In the genomic region with DNA sequence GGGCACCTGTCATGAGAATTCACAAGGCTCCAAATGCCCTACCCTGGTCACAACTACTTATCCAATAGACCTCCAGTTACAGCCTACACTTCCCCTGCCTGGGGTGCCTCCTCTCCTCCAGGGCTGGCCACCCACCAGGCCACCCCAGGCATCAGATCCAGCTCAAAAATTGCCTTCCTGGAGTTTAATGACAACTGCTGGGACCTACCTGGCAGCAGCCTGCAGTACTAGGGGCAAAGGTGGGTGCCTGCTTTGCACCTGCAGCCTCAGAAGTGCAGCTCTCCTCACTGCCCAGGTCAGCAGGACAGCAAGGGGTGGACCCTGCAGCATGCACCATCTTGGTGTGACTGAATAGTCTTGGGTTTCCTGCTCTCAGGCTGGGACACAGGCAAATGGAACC, we compare ENCODE assay signal across 20 cellular contexts. TPM values are rescaled to one million over a fixed set of nuclear protein-coding genes. Genes with fewer than 3 reads are reported as not detected.
DNase-seq lines count a peak whose midpoint lies in the region; ATAC-seq and TF ChIP-seq lines count a peak whose summit lies in the region.
"Had no signal": no experiment of that assay in that cellular context is flagged by ENCODE, and none has a peak within 500 bp of the region (broad histone marks: within the 10 kb centered on the region; RNA-seq: fewer than 3 reads in every experiment).

No MANE protein-coding gene starts in this region.

- H3K9me3 Mint-ChIP-seq in activated T-helper 17 cell treated with anti-CD3 and anti-CD28 coated beads, Interleukin-2, amount 50 U/mL, for 72 hours, result no peaks in the 10 kb centered on the region

- peaks cover 17% of the 10 kb centered on the region for H3K4me1 ChIP-seq in mucosa of descending colon (ENCODE audit: low read depth)

- H3K4me3 ChIP-seq in mucosa of descending colon, result no peak overlapping the region
- H3K4me3 ChIP-seq: A549 had no signal

- no peak for TF ChIP-seq CTCF in GM13977 (IDR thresholded peaks at IDR 0.05; ENCODE audit: extremely low read depth, insufficient read depth, missing control alignments)
- no peak for TF ChIP-seq CTCF in mucosa of descending colon (IDR thresholded peaks at IDR 0.05)

- H3K4me3 Mint-ChIP-seq in activated T-helper 17 cell treated with anti-CD3 and anti-CD28 coated beads, Interleukin-2, amount 50 U/mL, for 72 hours, result no peak overlapping the region

- no peaks in the 10 kb centered on the region for H3K9me3 ChIP-seq in mucosa of descending colon
- H3K9me3 ChIP-seq: A549, SK-N-SH had no signal

- peaks cover 27% of the 10 kb centered on the region for H3K4me1 Mint-ChIP-seq in activated T-helper 17 cell treated with anti-CD3 and anti-CD28 coated beads, Interleukin-2, amount 50 U/mL, for 72 hours

- H3K36me3 ChIP-seq in mucosa of descending colon (ENCODE audit: low read depth), result no peaks in the 10 kb centered on the region

- H3K27me3 Mint-ChIP-seq in activated T-helper 17 cell treated with anti-CD3 and anti-CD28 coated beads, Interleukin-2, amount 50 U/mL, for 72 hours, result no peaks in the 10 kb centered on the region
- H3K27me3 Mint-ChIP-seq: CD4-positive, alpha-beta memory T cell had no signal

- ATAC-seq in activated T-helper 17 cell treated with anti-CD3 and anti-CD28 coated beads, Interleukin-2, amount 50 U/mL, for 72 hours (replicated peaks), result no peak
- ATAC-seq in mucosa of descending colon, result no peak
- ATAC-seq: A549 had no signal

- H3K27ac Mint-ChIP-seq in activated T-helper 17 cell treated with anti-CD3 and anti-CD28 coated beads, Interleukin-2, amount 50 U/mL, for 72 hours, result peak overlapping the region; percentile 25

- intact Hi-C loops in mucosa of descending colon (cut with DNase I, micrococcal nuclease), result no loop called here

- DNase-seq in GM13977 (ENCODE audit: low spot score), result peak; percentile 8
- DNase-seq in mucosa of descending colon, result peak in 2 of 3 donors; percentile 11 to 22
- no peak for DNase-seq in NCI-H510A treated with DMSO at 0.1 percent for 48 hours (lab: John Stamatoyannopoulos, UW)
- no peak for DNase-seq in NCI-H82 treated with DMSO at 0.1 percent for 48 hours (lab: John Stamatoyannopoulos, UW; ENCODE audit: unreplicated experiment)
- DNase-seq: CD4-positive, alpha-beta memory T cell; DMS53; EL; IMR-90; NCI-H1417; NCI-H187; NCI-H2107; NCI-H524; NCI-H82; SHP77 treated with DMSO at 0.1 percent for 48 hours; SK-N-SH had no signal

- in situ Hi-C loops in GM13977 (cut with MboI; ENCODE audit: low pct_unique_long_range_greater_than_20kb, low sequenced_read_pairs, unreplicated experiment), result no loop called here

- H3K36me3 Mint-ChIP-seq in activated T-helper 17 cell treated with anti-CD3 and anti-CD28 coated beads, Interleukin-2, amount 50 U/mL, for 72 hours (ENCODE audit: low read depth), result peaks cover 54% of the 10 kb centered on the region

RNA-seq across cellular contexts. Expression of a gene that starts 3.6 kb away (rescaled TPM):
- total RNA-seq in activated T-helper 17 cell treated with anti-CD3 and anti-CD28 coated beads, Interleukin-2, amount 50 U/mL, for 72 hours, result under 1 TPM in 1 of 2 donors, not detected in 1; 0.11 TPM
- total RNA-seq in mucosa of descending colon, result not detected
- total RNA-seq: CD4-positive, alpha-beta memory T cell; H1; HT-29; IMR-90; RPMI7951 had no signal

RNA-seq across cellular contexts. Expression of a gene that starts 4.2 kb away (rescaled TPM):
- total RNA-seq in activated T-helper 17 cell treated with anti-CD3 and anti-CD28 coated beads, Interleukin-2, amount 50 U/mL, for 72 hours, result 10 to 100 TPM; 54.7 to 68.5 TPM
- total RNA-seq in mucosa of descending colon, result 10 to 100 TPM; 68.4 to 87.2 (median 72.8) TPM

RNA-seq across cellular contexts. Expression of a gene that starts 4.4 kb away (rescaled TPM):
- 100 to 1,000 TPM; 184 to 197 TPM for total RNA-seq in activated T-helper 17 cell treated with anti-CD3 and anti-CD28 coated beads, Interleukin-2, amount 50 U/mL, for 72 hours
- total RNA-seq in mucosa of descending colon, result 100 to 1,000 TPM in 2 of 3 donors, 10 to 100 TPM in 1; 90.8 to 118 (median 114) TPM

RNA-seq across cellular contexts. Expression of a gene that starts 12.7 kb away (rescaled TPM):
- total RNA-seq in activated T-helper 17 cell treated with anti-CD3 and anti-CD28 coated beads, Interleukin-2, amount 50 U/mL, for 72 hours, result 1,000 to 10,000 TPM; 1,346 to 1,950 TPM
- total RNA-seq in mucosa of descending colon, result 100 to 1,000 TPM; 605 to 825 (median 723) TPM

RNA-seq across cellular contexts. Expression of a gene that starts 15.3 kb away (rescaled TPM):
- total RNA-seq in activated T-helper 17 cell treated with anti-CD3 and anti-CD28 coated beads, Interleukin-2, amount 50 U/mL, for 72 hours, result 10 to 100 TPM; 27.4 to 30.3 TPM
- 10 to 100 TPM in 2 of 3 donors, 1 to 10 TPM in 1; 8.6 to 12.4 (median 10.1) TPM for total RNA-seq in mucosa of descending colon

Comparison
In these comparisons a context has a peak if more than half of its experiments do, and no peak if none do; other contexts are left out.
1. DNase-seq: peak in GM13977 (single experiment) and mucosa of descending colon (2 of 3); none in NCI-H510A treated with DMSO at 0.1 percent for 48 hours (single experiment) and NCI-H82 treated with DMSO at 0.1 percent for 48 hours (single experiment).